Comparison of ENCODE assay signal across 8 cellular contexts in genomic region chr17:80008383-80008840, GRCh38. TPM values are rescaled to one million over a fixed set of nuclear protein-coding genes. Genes with fewer than 3 reads are reported as not detected.
DNase-seq lines count a peak whose midpoint lies in the region; ATAC-seq and TF ChIP-seq lines count a peak whose summit lies in the region.

No MANE protein-coding gene starts in this region.

- no peak overlapping the region for H3K4ac ChIP-seq in IMR-90 (ENCODE audit: low read depth, low read length)

- BruUV-seq in IMR-90 (replicated peaks; lab: Mats Ljungman, UMichigan) (no TSS peak), OCI-LY7 (replicated peaks; lab: Mats Ljungman, UMichigan) (no TSS peak)

- H2BK15ac ChIP-seq in IMR-90 (ENCODE audit: low read depth, low read length), result no peak overlapping the region

- DNase-seq in COR-L47 (lab: John Stamatoyannopoulos, UW), result peak; percentile 94
- DNase-seq in IMR-90, result peak; percentile 48
- DNase-seq in OCI-LY7 (ENCODE audit: low spot score), result peak; percentile 83
- peak; percentile 95 for DNase-seq in activated CD8-positive, alpha-beta memory T cell treated with anti-CD3 and anti-CD28 coated beads, Interleukin-2, amount 50 U/mL, for 48 hours
- peak; percentile 69 for DNase-seq in epithelial cell of esophagus (ENCODE audit: low read depth)
- DNase-seq in naive thymus-derived CD8-positive, alpha-beta T cell, result peak; percentile 48 to 81 (median 68)
- peak in 5 of 6 experiments; percentile 48 to 73 (median 57) for DNase-seq in stimulated activated naive CD4-positive, alpha-beta T cell (lab: John Stamatoyannopoulos, UW)

- H3K27me3 ChIP-seq in IMR-90 (ENCODE audit: control insufficient read depth, insufficient read depth, low read length), result no peaks in the 10 kb centered on the region

- H3K14ac ChIP-seq in IMR-90 (replicated peaks; ENCODE audit: low read depth, low read length), result no peak overlapping the region

- H3K36me3 ChIP-seq in IMR-90 (ENCODE audit: control insufficient read depth, insufficient read depth, low read length) (peaks cover 13% of the 10 kb centered on the region), OCI-LY7 (ENCODE audit: insufficient read depth, low read length) (no peaks in the 10 kb centered on the region)

- H2BK5ac ChIP-seq in IMR-90 (ENCODE audit: low read depth, low read length, poor library complexity, severe bottlenecking), result no peak overlapping the region

- H2AFZ ChIP-seq in IMR-90 (replicated peaks; ENCODE audit: low read length, poor library complexity) (peak overlapping the region; percentile 28), OCI-LY7 (ENCODE audit: low read length) (no peak overlapping the region)

- H3K23ac ChIP-seq in IMR-90 (ENCODE audit: low read depth, low read length), result no peak overlapping the region

- no peak overlapping the region for H3K18ac ChIP-seq in IMR-90 (ENCODE audit: low read depth, low read length)

- TF ChIP-seq POLR2A in IMR-90 (IDR thresholded peaks at IDR 0.05; ENCODE audit: low read depth, low read length), result no peak

- H3K56ac ChIP-seq in IMR-90 (ENCODE audit: extremely low read depth, insufficient read depth, low read length), result no peak overlapping the region

- H3K4me3 ChIP-seq in IMR-90 (ENCODE audit: insufficient read depth, low read depth, low read length), result no peak overlapping the region
- no peak overlapping the region for H3K4me3 ChIP-seq in OCI-LY7 (ENCODE audit: low read depth, low read length, poor library complexity, severe bottlenecking)
- no peak overlapping the region for H3K4me3 ChIP-seq in epithelial cell of esophagus (ENCODE audit: low read length)

- peak; percentile 85 for TF ChIP-seq CTCF in IMR-90 (conservative IDR thresholded peaks at IDR 0.05; ENCODE audit: low read depth, low read length)
- TF ChIP-seq CTCF in OCI-LY7 (conservative IDR thresholded peaks at IDR 0.05; ENCODE audit: low read length), result peak; percentile 98
- peak; percentile 89 for TF ChIP-seq CTCF in epithelial cell of esophagus (IDR thresholded peaks at IDR 0.05; ENCODE audit: insufficient read depth, low read depth, low read length, missing control alignments)

- in situ Hi-C loops in IMR-90 (cut with MboI; ENCODE audit: low sequenced_read_pairs), result no loop called here

- ATAC-seq in IMR-90 (ENCODE audit: low read depth) (peak; percentile 93), HG02938 (IDR thresholded peaks at IDR 0.05; ENCODE audit: unreplicated experiment) (no peak)
- ATAC-seq in naive thymus-derived CD8-positive, alpha-beta T cell, result peak; percentile 81 to 89

- no peak overlapping the region for H3K4me3 Mint-ChIP-seq in naive thymus-derived CD8-positive, alpha-beta T cell

- H3K4me1 Mint-ChIP-seq in naive thymus-derived CD8-positive, alpha-beta T cell, result peaks cover 6 to 11% (median 10%) of the 10 kb centered on the region in 4 donors

- intact Hi-C loops in IMR-90 (cut with micrococcal nuclease), result loop anchor here (1.0 to 5.0 kb wide), 3 partner anchors 74 to 254 kb away; partner anchors contain the start of genes GAA and RNF213
- intact Hi-C loops in OCI-LY7 (cut with micrococcal nuclease; ENCODE audit: unreplicated experiment), result no loop called here

- no peaks in the 10 kb centered on the region for H3K9me3 Mint-ChIP-seq in naive thymus-derived CD8-positive, alpha-beta T cell

- no peaks in the 10 kb centered on the region for H3K9me1 ChIP-seq in IMR-90 (ENCODE audit: insufficient read depth, low read length)

- peaks cover 0 to 19% of the 10 kb centered on the region in 2 experiments; a peak in 3 of 4 replicates for H3K79me1 ChIP-seq in IMR-90 (ENCODE audit: low read depth in 1 of 2, low read length in 2 of 2)

- H3K27me3 Mint-ChIP-seq in naive thymus-derived CD8-positive, alpha-beta T cell, result no peaks in the 10 kb centered on the region

- peak; percentile 69 for TF ChIP-seq RAD21 in IMR-90 (IDR thresholded peaks at IDR 0.05; ENCODE audit: low read length)

- H2BK120ac ChIP-seq in IMR-90 (ENCODE audit: low read depth, low read length), result no peak overlapping the region

- CTCF ChIA-PET in IMR-90 (lab: Yijun Ruan, JAX) (interaction anchor here (1.0 to 1.2 kb wide), 5 partner anchors 10 to 164 kb away, joined by 3 to 4 read pairs (median 4); no protein-coding TSS in a partner anchor), OCI-LY7 (lab: Charles Lee; ENCODE audit: unreplicated experiment) (interaction anchor here (0.5 to 0.6 kb wide), 2 partner anchors 35 to 139 kb away, joined by 3 to 5 read pairs; no protein-coding TSS in a partner anchor)

- H2AK5ac ChIP-seq in IMR-90 (ENCODE audit: low read depth, low read length), result no peak overlapping the region

- H3K9me3 ChIP-seq in IMR-90 (ENCODE audit: control insufficient read depth, insufficient read depth, low read length) (no peaks in the 10 kb centered on the region), OCI-LY7 (ENCODE audit: low read length) (no peaks in the 10 kb centered on the region)

- WGBS in IMR-90 (ENCODE audit: extremely low coverage in 2 of 2, insufficient read length in 1 of 2), 2 experiments, result no CpG with 5 or more reads among the region's 17 CpGs

- H3K27ac ChIP-seq in IMR-90 (ENCODE audit: insufficient read depth, low read length) (no peak overlapping the region), OCI-LY7 (ENCODE audit: low read depth, low read length, poor library complexity, severe bottlenecking) (no peak overlapping the region)

- H3K36me3 Mint-ChIP-seq in naive thymus-derived CD8-positive, alpha-beta T cell, result peaks cover 0 to 3% (median 2%) of the 10 kb centered on the region in 3 donors

- peak overlapping the region; percentile 15 for H2AK9ac ChIP-seq in IMR-90 (replicated peaks; ENCODE audit: low read depth, low read length, poor library complexity)

- H4K20me1 ChIP-seq in IMR-90 (ENCODE audit: insufficient read depth, low read length) (peaks cover 26% of the 10 kb centered on the region), OCI-LY7 (ENCODE audit: insufficient read depth, low read length) (no peaks in the 10 kb centered on the region)

- H3K79me2 ChIP-seq in OCI-LY7 (ENCODE audit: insufficient read depth, low read depth, low read length), result no peaks in the 10 kb centered on the region

- no peak overlapping the region for H4K91ac ChIP-seq in IMR-90 (ENCODE audit: insufficient read depth, low read depth, low read length)

- H4K8ac ChIP-seq in IMR-90 (ENCODE audit: low read depth in 2 of 2, low read length in 2 of 2), result no peak overlapping the region

- no peak overlapping the region for H3K9ac ChIP-seq in IMR-90 (ENCODE audit: low read depth, low read length)

- POLR2A ChIA-PET in IMR-90 (lab: Charles Lee; ENCODE audit: unreplicated experiment), result interaction anchor here (0.6 kb wide), 1 partner anchor 1005 kb away, joined by 3 read pairs; no protein-coding TSS in a partner anchor
- POLR2A ChIA-PET in OCI-LY7 (lab: Charles Lee), result no interaction called here
- POLR2A ChIA-PET in naive thymus-derived CD8-positive, alpha-beta T cell (lab: Charles Lee), result interaction anchor here (4.7 kb wide), 1 partner anchor 11 kb away, joined by 24 read pairs; no protein-coding TSS in a partner anchor

- no peaks in the 10 kb centered on the region for H3K9me2 ChIP-seq in OCI-LY7 (ENCODE audit: insufficient read depth, low read length)

- no peak overlapping the region for H3K4me2 ChIP-seq in IMR-90 (ENCODE audit: low read depth, low read length)
- no peak overlapping the region for H3K4me2 ChIP-seq in OCI-LY7 (ENCODE audit: low read length)

- H4K5ac ChIP-seq in IMR-90 (ENCODE audit: low read depth, low read length), result no peak overlapping the region

- H3K4me1 ChIP-seq in IMR-90 (ENCODE audit: control insufficient read depth, insufficient read depth, low read length), result no peaks in the 10 kb centered on the region; the same call in 1 of the 2 replicates
- H3K4me1 ChIP-seq in OCI-LY7 (ENCODE audit: insufficient read depth, low read length, poor library complexity, severe bottlenecking), result no peaks in the 10 kb centered on the region

- H3K27ac Mint-ChIP-seq in naive thymus-derived CD8-positive, alpha-beta T cell, result no peak overlapping the region

- dilution Hi-C loops in IMR-90 (cut with HindIII; ENCODE audit: low sequenced_read_pairs, unreplicated experiment), result no loop called here

- H2BK20ac ChIP-seq in IMR-90 (ENCODE audit: low read depth, low read length), result no peak overlapping the region

TF ChIP-seq in IMR-90, 13 proteins besides CTCF, POLR2A, EP300 and RAD21:
- TF ChIP-seq SMC3 (IDR thresholded peaks at IDR 0.05; ENCODE audit: low read depth, low read length), result peak; percentile 84
- no peak for TF ChIP-seq NFE2L2 (IDR thresholded peaks at IDR 0.05; ENCODE audit: low read depth, low read length)

RNA-seq across cellular contexts. Expression of gene TBC1D16, which starts 27.3 kb away (rescaled TPM):
- total RNA-seq in IMR-90 (2012; rRNA removed), result 14.4 and 16.7 TPM in 2 replicates
- 9.2 and 10.1 TPM in 2 replicates for polyA plus RNA-seq in IMR-90 (2012; rRNA removed)
- 6.3 and 8.7 TPM in 2 replicates for polyA plus RNA-seq in IMR-90 (2012; cell fraction: cytosol; rRNA removed)
- polyA plus RNA-seq in IMR-90 (2012; cell fraction: nucleus; rRNA removed; ENCODE audit: low replicate concordance), result 14.0 and 18.3 TPM in 2 replicates
- total RNA-seq in OCI-LY7 (2014; rRNA removed; shearing (Covaris generic)), result 0.38 and 0.41 TPM in 2 replicates
- total RNA-seq in OCI-LY7 (2022), result 0.63 and 0.74 TPM in 2 replicates
- total RNA-seq in naive thymus-derived CD8-positive, alpha-beta T cell, result 1 to 10 TPM; 2.6 to 3.1 TPM
- under 1 TPM; 0.48 to 0.89 (median 0.50) TPM for polyA plus RNA-seq in naive thymus-derived CD8-positive, alpha-beta T cell

RNA-seq across cellular contexts. Expression of gene CCDC40, which starts 28.0 kb away (rescaled TPM):
- total RNA-seq in IMR-90 (2012; rRNA removed), result 0.90 and 1.9 TPM in 2 replicates
- polyA plus RNA-seq in IMR-90 (2012; rRNA removed), result 3.8 and 4.7 TPM in 2 replicates
- 1.2 and 1.6 TPM in 2 replicates for polyA plus RNA-seq in IMR-90 (2012; cell fraction: cytosol; rRNA removed)
- 17.9 and 21.8 TPM in 2 replicates for polyA plus RNA-seq in IMR-90 (2012; cell fraction: nucleus; rRNA removed; ENCODE audit: low replicate concordance)
- not detected in 2 replicates for total RNA-seq in OCI-LY7 (2014; rRNA removed; shearing (Covaris generic))
- not detected in 2 replicates for total RNA-seq in OCI-LY7 (2022)
- 1 to 10 TPM; 4.2 to 4.8 TPM for total RNA-seq in naive thymus-derived CD8-positive, alpha-beta T cell
- under 1 TPM in 1 of 3 donors, not detected in 2; 0.37 TPM for polyA plus RNA-seq in naive thymus-derived CD8-positive, alpha-beta T cell
